In genomic region chr5:115415143-115415491, GRCh38 we compare ENCODE assay signal across 9 cellular contexts.
A peak's percentile ranks its signal among the peaks of the same experiment; 100 is the strongest.
DNase-seq lines count a peak whose midpoint lies in the region; ATAC-seq and TF ChIP-seq lines count a peak whose summit lies in the region.
"Had no signal": no experiment of that assay in that cellular context is flagged by ENCODE, and none has a peak within 500 bp of the region (broad histone marks: within the 10 kb centered on the region; RNA-seq: fewer than 3 reads in every experiment).

No MANE protein-coding gene starts in this region.

- H3K4me1 Mint-ChIP-seq in MCF 10A (ENCODE audit: insufficient read depth, unreplicated experiment), result peaks cover 43% of the 10 kb centered on the region
- H3K4me1 Mint-ChIP-seq: naive B cell had no signal

- peak; percentile 53 to 93 for ATAC-seq in upper lobe of left lung (ENCODE audit: low FRiP score in 2 of 2)

- no peaks in the 10 kb centered on the region for H3K9me3 ChIP-seq in breast epithelium
- no peaks in the 10 kb centered on the region for H3K9me3 ChIP-seq in PC-9 (ENCODE audit: insufficient read depth, low read depth)
- no peaks in the 10 kb centered on the region for H3K9me3 ChIP-seq in left ventricle myocardium inferior (replicated peaks)
- H3K9me3 ChIP-seq in upper lobe of left lung, result no peaks in the 10 kb centered on the region
- H3K9me3 ChIP-seq in tibial artery, result no peaks in the 10 kb centered on the region
- H3K9me3 ChIP-seq in suprapubic skin, result no peaks in the 10 kb centered on the region

- H2AFZ ChIP-seq in PC-9, result no peak overlapping the region

- H3K27ac ChIP-seq in breast epithelium (peak overlapping the region in 1 of 2 donors; percentile 53), PC-9 (peak overlapping the region; percentile 69), left ventricle myocardium inferior (replicated peaks) (peak overlapping the region; percentile 43), upper lobe of left lung (peak overlapping the region; percentile 1 to 78 (median 58)), tibial artery (no peak overlapping the region), suprapubic skin (no peak overlapping the region)

- intact Hi-C loops in MCF 10A (cut with micrococcal nuclease) (loop anchor here (1.0 to 2.0 kb wide), 2 partner anchors 46 to 129 kb away; partner anchors contain the start of gene FEM1C), breast epithelium (cut with DNase I; ENCODE audit: low total_unique reads) (no loop called here), PC-9 (cut with micrococcal nuclease; ENCODE audit: unreplicated experiment) (loop anchor here (5.0 kb wide), 1 partner anchor 38 kb away; no protein-coding TSS in a partner anchor), left ventricle myocardium inferior (cut with micrococcal nuclease) (no loop called here), tibial artery (cut with DNase I; ENCODE audit: low total_unique reads) (no loop called here)

- H3K27me3 ChIP-seq in breast epithelium (no peaks in the 10 kb centered on the region), PC-9 (ENCODE audit: insufficient read depth, low read depth) (no peaks in the 10 kb centered on the region), left ventricle myocardium inferior (ENCODE audit: low read depth) (no peaks in the 10 kb centered on the region), upper lobe of left lung (no peaks in the 10 kb centered on the region), tibial artery (no peaks in the 10 kb centered on the region), suprapubic skin (no peaks in the 10 kb centered on the region)

- H3K4me3 ChIP-seq in breast epithelium, result no peak overlapping the region
- no peak overlapping the region for H3K4me3 ChIP-seq in PC-9
- no peak overlapping the region for H3K4me3 ChIP-seq in left ventricle myocardium inferior
- no peak overlapping the region for H3K4me3 ChIP-seq in upper lobe of left lung
- H3K4me3 ChIP-seq in tibial artery, result no peak overlapping the region
- no peak overlapping the region for H3K4me3 ChIP-seq in suprapubic skin

- BruUV-seq in MCF 10A (replicated peaks; lab: Mats Ljungman, UMichigan) (no TSS peak), PC-9 (replicated peaks; lab: Mats Ljungman, UMichigan) (no TSS peak)

- H3K9me3 Mint-ChIP-seq in MCF 10A (ENCODE audit: unreplicated experiment), result peaks cover 6% of the 10 kb centered on the region

- peak overlapping the region; percentile 40 for H3K4me2 ChIP-seq in PC-9

- peak in 1 of 4 donors; percentile 90 for TF ChIP-seq EP300 in upper lobe of left lung (IDR thresholded peaks at IDR 0.05)
- TF ChIP-seq EP300 in suprapubic skin (IDR thresholded peaks at IDR 0.05), result no peak

- H3K36me3 ChIP-seq in breast epithelium (no peaks in the 10 kb centered on the region), PC-9 (ENCODE audit: low read depth) (no peaks in the 10 kb centered on the region), left ventricle myocardium inferior (no peaks in the 10 kb centered on the region), upper lobe of left lung (no peaks in the 10 kb centered on the region), tibial artery (no peaks in the 10 kb centered on the region), suprapubic skin (no peaks in the 10 kb centered on the region)

- no peaks in the 10 kb centered on the region for H3K79me2 ChIP-seq in PC-9 (ENCODE audit: low read depth)

- DNase-seq in MCF 10A (ENCODE audit: unreplicated experiment), result peak; percentile 88
- DNase-seq in breast epithelium (ENCODE audit: low spot score in 2 of 2), result no peak
- DNase-seq in PC-9, result peak; percentile 56 to 88
- DNase-seq in left ventricle myocardium inferior, result peak; percentile 32
- peak in 1 of 2 donors; percentile 88 for DNase-seq in upper lobe of left lung
- no peak for DNase-seq in NCI-H1930 (lab: John Stamatoyannopoulos, UW)
- no peak for DNase-seq in tibial artery
- DNase-seq in suprapubic skin (ENCODE audit: low spot score in 2 of 2), result no peak
- DNase-seq: naive B cell had no signal

- TF ChIP-seq POLR2A in breast epithelium (IDR thresholded peaks at IDR 0.05) (no peak), upper lobe of left lung (IDR thresholded peaks at IDR 0.05) (no peak), suprapubic skin (IDR thresholded peaks at IDR 0.05) (no peak)

- CTCF ChIA-PET in MCF 10A (lab: Yijun Ruan, JAX), result interaction anchor here (0.6 to 1.9 kb wide), 9 partner anchors 10 to 159 kb away, joined by 3 to 7 read pairs (median 4); no protein-coding TSS in a partner anchor
- CTCF ChIA-PET in PC-9 (lab: Charles Lee), result interaction anchor here (0.7 kb wide), 1 partner anchor 14 kb away, joined by 6 read pairs; no protein-coding TSS in a partner anchor

- POLR2A ChIA-PET in MCF 10A (lab: Yijun Ruan, JAX), result interaction anchor here (0.7 to 2.2 kb wide), 5 partner anchors 33 to 129 kb away, joined by 3 to 13 read pairs (median 3); partner anchors contain the start of gene FEM1C
- POLR2A ChIA-PET in PC-9 (lab: Charles Lee; ENCODE audit: unreplicated experiment), result interaction anchor here (0.7 kb wide), 1 partner anchor 111 kb away, joined by 3 read pairs; no protein-coding TSS in a partner anchor

- no peaks in the 10 kb centered on the region for H3K4me1 ChIP-seq in breast epithelium
- H3K4me1 ChIP-seq in PC-9 (replicated peaks; ENCODE audit: insufficient read depth), result peaks cover 36% of the 10 kb centered on the region
- peaks cover 41% of the 10 kb centered on the region for H3K4me1 ChIP-seq in left ventricle myocardium inferior
- peaks cover 4 to 39% (median 26%) of the 10 kb centered on the region in 4 donors for H3K4me1 ChIP-seq in upper lobe of left lung
- H3K4me1 ChIP-seq in tibial artery, result peaks cover 0 to 10% (median 4%) of the 10 kb centered on the region in 4 donors
- H3K4me1 ChIP-seq in suprapubic skin, result peaks cover 21% of the 10 kb centered on the region

- peaks cover 6% of the 10 kb centered on the region for H3K36me3 Mint-ChIP-seq in MCF 10A (ENCODE audit: insufficient read depth, unreplicated experiment)
- H3K36me3 Mint-ChIP-seq: naive B cell had no signal

- H3K4me3 Mint-ChIP-seq in MCF 10A (ENCODE audit: unreplicated experiment), result no peak overlapping the region
- H3K4me3 Mint-ChIP-seq: naive B cell had no signal

- no peaks in the 10 kb centered on the region for H3K9me2 ChIP-seq in PC-9 (ENCODE audit: insufficient read depth)

- TF ChIP-seq CTCF in MCF 10A (IDR thresholded peaks at IDR 0.05; ENCODE audit: unreplicated experiment), result no peak
- no peak for TF ChIP-seq CTCF in breast epithelium (IDR thresholded peaks at IDR 0.05)
- TF ChIP-seq CTCF in PC-9 (conservative IDR thresholded peaks at IDR 0.05), result no peak
- no peak for TF ChIP-seq CTCF in left ventricle myocardium inferior (IDR thresholded peaks at IDR 0.05; ENCODE audit: borderline replicate concordance)
- TF ChIP-seq CTCF in upper lobe of left lung (IDR thresholded peaks at IDR 0.05), result no peak
- no peak for TF ChIP-seq CTCF in tibial artery (IDR thresholded peaks at IDR 0.05)
- TF ChIP-seq CTCF in suprapubic skin (IDR thresholded peaks at IDR 0.05), result no peak

- peaks cover 13% of the 10 kb centered on the region; the same call in 1 of the 2 replicates for H3F3A ChIP-seq in PC-9 (ENCODE audit: insufficient read depth, low read depth)

- peak overlapping the region; percentile 92 for H3K27ac Mint-ChIP-seq in MCF 10A (ENCODE audit: low read depth, unreplicated experiment)
- H3K27ac Mint-ChIP-seq: naive B cell had no signal

- 57 to 73% methylated on average over 1 of the region's 1 CpG for WGBS in upper lobe of left lung, 2 donors
- WGBS in suprapubic skin, result 36% methylated on average over 1 of the region's 1 CpG

- H4K20me1 ChIP-seq in PC-9 (ENCODE audit: insufficient read depth), result no peaks in the 10 kb centered on the region

- H3K27me3 Mint-ChIP-seq in MCF 10A (ENCODE audit: insufficient read depth, unreplicated experiment), result no peaks in the 10 kb centered on the region

Comparison
In these comparisons a context has a peak if more than half of its experiments do, and no peak if none do; other contexts are left out.
1. DNase-seq: peak in MCF 10A (single experiment), PC-9 (2 of 2) and left ventricle myocardium inferior (single experiment); none in breast epithelium (0 of 2), NCI-H1930 (0 of 2), tibial artery (0 of 2) and suprapubic skin (0 of 2).
2. intact Hi-C loops: an anchor here in MCF 10A (1.0 to 2.0 kb wide) and PC-9 (5.0 kb wide); none called in breast epithelium, left ventricle myocardium inferior and tibial artery.
3. H3K27ac ChIP-seq: peak in PC-9 (single experiment), left ventricle myocardium inferior (single experiment) and upper lobe of left lung (4 of 4); none in tibial artery (0 of 2) and suprapubic skin (single experiment).